ENCODE assay signal across 19 cellular contexts in genomic region chr18:70683263-70683662, GRCh38.
"Had no signal": no experiment of that assay in that cellular context is flagged by ENCODE, and none has a peak within 500 bp of the region (broad histone marks: within the 10 kb centered on the region; RNA-seq: fewer than 3 reads in every experiment).

No MANE protein-coding gene starts in this region.

- H3K27ac ChIP-seq: body of pancreas, colonic mucosa, SK-N-MC, tibial nerve, uterus had no signal

- ATAC-seq: activated CD8-positive, alpha-beta memory T cell treated with anti-CD3 and anti-CD28 coated beads, Interleukin-2, amount 10 ng/mL, durations not matched to agents 7 days and 5 days; body of pancreas; left lobe of liver; stimulated activated naive B cell treated with anti-CD40 and anti-IgM and Interleukin-4, amounts not matched to agents 10 μg/mL and 1 μg/mL and 100 μg/mL, for 72 hours had no signal

- H3K27me3 Mint-ChIP-seq: activated CD8-positive, alpha-beta memory T cell treated with anti-CD3 and anti-CD28 coated beads, Interleukin-2, amount 10 ng/mL, durations not matched to agents 7 days and 5 days; stimulated activated naive B cell treated with anti-CD40 and anti-IgM and Interleukin-4, amounts not matched to agents 10 μg/mL and 1 μg/mL and 100 μg/mL, for 72 hours had no signal

- H3K4me3 Mint-ChIP-seq: activated CD8-positive, alpha-beta memory T cell treated with anti-CD3 and anti-CD28 coated beads, Interleukin-2, amount 10 ng/mL, durations not matched to agents 7 days and 5 days; nephron; stimulated activated naive B cell treated with anti-CD40 and anti-IgM and Interleukin-4, amounts not matched to agents 10 μg/mL and 1 μg/mL and 100 μg/mL, for 72 hours had no signal

- H3K9me3 ChIP-seq: body of pancreas, colonic mucosa, tibial nerve, uterus had no signal

- H3K27me3 ChIP-seq: body of pancreas, colonic mucosa, tibial nerve, uterus had no signal

- H3K4me1 ChIP-seq: body of pancreas, colonic mucosa, tibial nerve, uterus had no signal

- DNase-seq: activated CD4-positive, alpha-beta T cell treated with anti-CD3 and anti-CD28 coated beads for 1 hour; activated CD4-positive, alpha-beta T cell treated with anti-CD3 and anti-CD28 coated beads, Interleukin-2, amount 50 U/mL, for 48 hours; activated CD8-positive, alpha-beta memory T cell treated with anti-CD3 and anti-CD28 coated beads, Interleukin-2, amount 10 ng/mL, durations not matched to agents 7 days and 5 days; activated gamma-delta T cell treated with Interleukin-2 at 50 U/mL for 16 hours; body of pancreas; caudate nucleus; colonic mucosa; head of caudate nucleus; nucleus accumbens; posterior cingulate gyrus; retina; SHP77; stimulated activated naive B cell treated with anti-CD40 and anti-IgM and Interleukin-4, amounts not matched to agents 10 μg/mL and 1 μg/mL and 100 μg/mL, for 72 hours; uterus had no signal

- H3K36me3 Mint-ChIP-seq: activated CD8-positive, alpha-beta memory T cell treated with anti-CD3 and anti-CD28 coated beads, Interleukin-2, amount 10 ng/mL, durations not matched to agents 7 days and 5 days; stimulated activated naive B cell treated with anti-CD40 and anti-IgM and Interleukin-4, amounts not matched to agents 10 μg/mL and 1 μg/mL and 100 μg/mL, for 72 hours had no signal

- H3K27ac Mint-ChIP-seq: activated CD8-positive, alpha-beta memory T cell treated with anti-CD3 and anti-CD28 coated beads, Interleukin-2, amount 10 ng/mL, durations not matched to agents 7 days and 5 days; nephron; stimulated activated naive B cell treated with anti-CD40 and anti-IgM and Interleukin-4, amounts not matched to agents 10 μg/mL and 1 μg/mL and 100 μg/mL, for 72 hours had no signal

- H3K36me3 ChIP-seq: colonic mucosa, tibial nerve, uterus had no signal

- H3K9me3 Mint-ChIP-seq: stimulated activated naive B cell treated with anti-CD40 and anti-IgM and Interleukin-4, amounts not matched to agents 10 μg/mL and 1 μg/mL and 100 μg/mL, for 72 hours had no signal

- H3K4me3 ChIP-seq: body of pancreas, colonic mucosa, lung, SK-N-MC, tibial nerve, uterus had no signal

- H3K4me1 Mint-ChIP-seq: activated CD8-positive, alpha-beta memory T cell treated with anti-CD3 and anti-CD28 coated beads, Interleukin-2, amount 10 ng/mL, durations not matched to agents 7 days and 5 days; nephron; stimulated activated naive B cell treated with anti-CD40 and anti-IgM and Interleukin-4, amounts not matched to agents 10 μg/mL and 1 μg/mL and 100 μg/mL, for 72 hours had no signal
